3 cellular contexts compared by ENCODE assay signal in genomic region chr7:142963993-142964392, GRCh38.
TF ChIP-seq lines count a peak whose summit lies in the region.

No MANE protein-coding gene starts in this region.

TF ChIP-seq in A549, 52 proteins besides CTCF, POLR2A, EP300 and RAD21:
- TF ChIP-seq HOXB13 (CRISPR knock-in tag; IDR thresholded peaks at IDR 0.05; ENCODE audit: low read depth) (no peak), FOSB (CRISPR knock-in tag; IDR thresholded peaks at IDR 0.05) (no peak), MAFK (IDR thresholded peaks at IDR 0.05; ENCODE audit: partially characterized antibody) (peak; percentile 47)
- TF ChIP-seq, protein P1, sequence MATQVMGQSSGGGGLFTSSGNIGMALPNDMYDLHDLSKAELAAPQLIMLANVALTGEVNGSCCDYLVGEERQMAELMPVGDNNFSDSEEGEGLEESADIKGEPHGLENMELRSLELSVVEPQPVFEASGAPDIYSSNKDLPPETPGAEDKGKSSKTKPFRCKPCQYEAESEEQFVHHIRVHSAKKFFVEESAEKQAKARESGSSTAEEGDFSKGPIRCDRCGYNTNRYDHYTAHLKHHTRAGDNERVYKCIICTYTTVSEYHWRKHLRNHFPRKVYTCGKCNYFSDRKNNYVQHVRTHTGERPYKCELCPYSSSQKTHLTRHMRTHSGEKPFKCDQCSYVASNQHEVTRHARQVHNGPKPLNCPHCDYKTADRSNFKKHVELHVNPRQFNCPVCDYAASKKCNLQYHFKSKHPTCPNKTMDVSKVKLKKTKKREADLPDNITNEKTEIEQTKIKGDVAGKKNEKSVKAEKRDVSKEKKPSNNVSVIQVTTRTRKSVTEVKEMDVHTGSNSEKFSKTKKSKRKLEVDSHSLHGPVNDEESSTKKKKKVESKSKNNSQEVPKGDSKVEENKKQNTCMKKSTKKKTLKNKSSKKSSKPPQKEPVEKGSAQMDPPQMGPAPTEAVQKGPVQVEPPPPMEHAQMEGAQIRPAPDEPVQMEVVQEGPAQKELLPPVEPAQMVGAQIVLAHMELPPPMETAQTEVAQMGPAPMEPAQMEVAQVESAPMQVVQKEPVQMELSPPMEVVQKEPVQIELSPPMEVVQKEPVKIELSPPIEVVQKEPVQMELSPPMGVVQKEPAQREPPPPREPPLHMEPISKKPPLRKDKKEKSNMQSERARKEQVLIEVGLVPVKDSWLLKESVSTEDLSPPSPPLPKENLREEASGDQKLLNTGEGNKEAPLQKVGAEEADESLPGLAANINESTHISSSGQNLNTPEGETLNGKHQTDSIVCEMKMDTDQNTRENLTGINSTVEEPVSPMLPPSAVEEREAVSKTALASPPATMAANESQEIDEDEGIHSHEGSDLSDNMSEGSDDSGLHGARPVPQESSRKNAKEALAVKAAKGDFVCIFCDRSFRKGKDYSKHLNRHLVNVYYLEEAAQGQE (IDR thresholded peaks at IDR 0.05), result no peak

TF ChIP-seq in IMR-90, 13 proteins besides CTCF, POLR2A, EP300 and RAD21:
- TF ChIP-seq CEBPB (IDR thresholded peaks at IDR 0.05; ENCODE audit: low read depth, low read length), result no peak
- peak; percentile 65 for TF ChIP-seq MAFK (IDR thresholded peaks at IDR 0.05; ENCODE audit: low read depth, low read length)

TF ChIP-seq in K562, 482 proteins besides CTCF, POLR2A, EP300 and RAD21:
- no peak for TF ChIP-seq NFYB (IDR thresholded peaks at IDR 0.05; ENCODE audit: extremely low read depth, insufficient read length)
- peak; percentile 88 for TF ChIP-seq MAFK (IDR thresholded peaks at IDR 0.05; ENCODE audit: low read length)
- peak; percentile 94 for TF ChIP-seq C11orf30 (IDR thresholded peaks at IDR 0.05; ENCODE audit: low read depth)
- no peak for TF ChIP-seq PML (IDR thresholded peaks at IDR 0.05; ENCODE audit: low read length)
- TF ChIP-seq YY1 (IDR thresholded peaks at IDR 0.05; ENCODE audit: borderline replicate concordance in 1 of 3, control insufficient read depth in 1 of 3, extremely low read depth in 1 of 3, insufficient read depth in 3 of 3, insufficient read length in 1 of 3, insufficient replicate concordance in 2 of 3, low read depth in 1 of 3, low read length in 2 of 3), result no peak
- TF ChIP-seq MAFF (IDR thresholded peaks at IDR 0.05; ENCODE audit: low read length), result peak; percentile 88
- peak; percentile 98 for TF ChIP-seq ZNF316 (IDR thresholded peaks at IDR 0.05)
- TF ChIP-seq SREBF2 (CRISPR knock-in tag; IDR thresholded peaks at IDR 0.05), result no peak
- no peak for TF ChIP-seq CHD4 (IDR thresholded peaks at IDR 0.05; ENCODE audit: insufficient read depth, insufficient replicate concordance, low read depth, low read length, poor library complexity, severe bottlenecking)
- no peak for TF ChIP-seq CXXC5 (CRISPR knock-in tag; IDR thresholded peaks at IDR 0.05)
- 0 out of 2 replicates have a peak, but pooled peaks have one; percentile 30 for TF ChIP-seq ZNF395 (CRISPR knock-in tag; IDR thresholded peaks at IDR 0.05)
- no peak for TF ChIP-seq CBFB (CRISPR knock-in tag; IDR thresholded peaks at IDR 0.05)
- peak; percentile 88 for TF ChIP-seq MAFG (tag; conservative IDR thresholded peaks at IDR 0.05)
- no peak for TF ChIP-seq POLR2B (IDR thresholded peaks at IDR 0.05; ENCODE audit: low read depth, partially characterized antibody)
- TF ChIP-seq ZNF511 (CRISPR knock-in tag; IDR thresholded peaks at IDR 0.05), result peak; percentile 41; the same call in 1 of the 2 replicates
- no peak for TF ChIP-seq ZNF717 (CRISPR knock-in tag; IDR thresholded peaks at IDR 0.05)
TF ChIP-seq in K562: peak in this region for 7.
